10 cellular contexts compared by ENCODE assay signal in the genomic region with DNA sequence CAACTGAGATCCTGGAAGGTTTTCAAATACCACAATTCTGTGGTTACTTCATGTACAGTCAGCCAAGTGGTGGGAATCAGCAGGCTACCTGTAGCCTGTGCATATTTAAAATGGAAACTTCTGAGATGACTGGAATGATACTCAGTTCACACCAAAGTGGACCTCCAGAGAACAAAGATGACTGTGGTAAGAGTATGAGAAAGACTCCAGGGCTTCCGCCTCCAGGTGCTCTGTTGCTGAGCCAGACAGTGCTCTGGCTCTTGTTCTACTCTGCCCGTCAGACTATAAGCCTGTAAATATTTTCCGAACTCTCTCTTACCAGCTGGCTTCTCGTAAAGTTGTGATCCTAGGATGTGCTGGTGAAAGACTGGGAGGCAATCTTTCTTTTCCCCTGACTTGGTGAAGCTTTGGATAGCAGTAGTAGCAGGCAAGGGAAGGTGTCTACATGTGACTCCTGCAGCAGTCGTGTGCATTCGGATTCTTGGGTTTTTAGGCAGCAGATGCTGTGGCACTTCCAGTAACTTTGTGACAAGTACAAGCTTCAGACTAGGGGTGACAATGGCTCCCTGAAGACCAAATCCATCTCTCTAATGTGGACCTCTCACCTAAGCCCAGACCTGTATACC. TPM values are rescaled to one million over a fixed set of nuclear protein-coding genes. Genes with fewer than 3 reads are reported as not detected.
DNase-seq lines count a peak whose midpoint lies in the region; ATAC-seq lines count a peak whose summit lies in the region.
"Had no signal": no experiment of that assay in that cellular context is flagged by ENCODE, and none has a peak within 500 bp of the region (broad histone marks: within the 10 kb centered on the region; RNA-seq: fewer than 3 reads in every experiment).

No MANE protein-coding gene starts in this region.

- no peaks in the 10 kb centered on the region for H4K20me1 ChIP-seq in Karpas-422 (ENCODE audit: insufficient read depth, low read depth, low read length)

- no peak overlapping the region for H3K27ac ChIP-seq in Karpas-422 (ENCODE audit: low read length)

- no peak overlapping the region for H3K4me2 ChIP-seq in Karpas-422 (ENCODE audit: low read depth, low read length, poor library complexity, severe bottlenecking)

- no peaks in the 10 kb centered on the region for H3K79me2 ChIP-seq in Karpas-422 (ENCODE audit: low read length)

- H3K4me1 ChIP-seq in Karpas-422 (ENCODE audit: low read length): no peaks in the 10 kb centered on the region

- ATAC-seq in GM18517 (IDR thresholded peaks at IDR 0.05; ENCODE audit: unreplicated experiment) (peak; percentile 57), GM21390 (IDR thresholded peaks at IDR 0.05; ENCODE audit: unreplicated experiment) (peak; percentile 60), HG03460 (IDR thresholded peaks at IDR 0.05; ENCODE audit: unreplicated experiment) (peak; percentile 50)

- no peaks in the 10 kb centered on the region for H3K36me3 ChIP-seq in Karpas-422 (ENCODE audit: insufficient read depth, low read length)
- H3K36me3 ChIP-seq: sigmoid colon had no signal

- peak; percentile 74 for DNase-seq in islet precursor cell
- no peak for DNase-seq in Karpas-422
- no peak for DNase-seq in T1000 (lab: John Stamatoyannopoulos, UW)
- no peak for DNase-seq in NCI-H2196 treated with DMSO at 0.1 percent for 48 hours (lab: John Stamatoyannopoulos, UW; ENCODE audit: unreplicated experiment)
- DNase-seq in KBM-7: no peak
- DNase-seq: heart left ventricle, sigmoid colon had no signal

- no peaks in the 10 kb centered on the region for H3K27me3 ChIP-seq in Karpas-422 (ENCODE audit: low read length)
- H3K27me3 ChIP-seq: heart left ventricle, sigmoid colon had no signal

- H3K4me3 ChIP-seq in Karpas-422 (ENCODE audit: low read length): no peak overlapping the region
- H3K4me3 ChIP-seq: heart left ventricle, sigmoid colon had no signal

- no peak overlapping the region for H2AFZ ChIP-seq in Karpas-422 (ENCODE audit: low read length)

- in situ Hi-C loops in KBM-7 (cut with MboI; ENCODE audit: low pct_unique_long_range_greater_than_20kb, low sequenced_read_pairs): no loop called here

- no peaks in the 10 kb centered on the region for H3K9me2 ChIP-seq in Karpas-422 (replicated peaks; ENCODE audit: insufficient read depth, low read length)

- H3K9ac ChIP-seq in Karpas-422 (ENCODE audit: low read length): no peak overlapping the region

- H3K9me3 ChIP-seq in Karpas-422 (ENCODE audit: low read length): no peaks in the 10 kb centered on the region
- H3K9me3 ChIP-seq: heart left ventricle, sigmoid colon had no signal

RNA-seq across cellular contexts. Expression of gene ST3GAL5, which starts 23.1 kb away (rescaled TPM):
- total RNA-seq in Karpas-422 (2014; rRNA removed; shearing (Covaris generic); ENCODE audit: low replicate concordance): 3.8 and 5.0 TPM in 2 replicates
